ENCODE assay signal across 9 cellular contexts in the genomic region with DNA sequence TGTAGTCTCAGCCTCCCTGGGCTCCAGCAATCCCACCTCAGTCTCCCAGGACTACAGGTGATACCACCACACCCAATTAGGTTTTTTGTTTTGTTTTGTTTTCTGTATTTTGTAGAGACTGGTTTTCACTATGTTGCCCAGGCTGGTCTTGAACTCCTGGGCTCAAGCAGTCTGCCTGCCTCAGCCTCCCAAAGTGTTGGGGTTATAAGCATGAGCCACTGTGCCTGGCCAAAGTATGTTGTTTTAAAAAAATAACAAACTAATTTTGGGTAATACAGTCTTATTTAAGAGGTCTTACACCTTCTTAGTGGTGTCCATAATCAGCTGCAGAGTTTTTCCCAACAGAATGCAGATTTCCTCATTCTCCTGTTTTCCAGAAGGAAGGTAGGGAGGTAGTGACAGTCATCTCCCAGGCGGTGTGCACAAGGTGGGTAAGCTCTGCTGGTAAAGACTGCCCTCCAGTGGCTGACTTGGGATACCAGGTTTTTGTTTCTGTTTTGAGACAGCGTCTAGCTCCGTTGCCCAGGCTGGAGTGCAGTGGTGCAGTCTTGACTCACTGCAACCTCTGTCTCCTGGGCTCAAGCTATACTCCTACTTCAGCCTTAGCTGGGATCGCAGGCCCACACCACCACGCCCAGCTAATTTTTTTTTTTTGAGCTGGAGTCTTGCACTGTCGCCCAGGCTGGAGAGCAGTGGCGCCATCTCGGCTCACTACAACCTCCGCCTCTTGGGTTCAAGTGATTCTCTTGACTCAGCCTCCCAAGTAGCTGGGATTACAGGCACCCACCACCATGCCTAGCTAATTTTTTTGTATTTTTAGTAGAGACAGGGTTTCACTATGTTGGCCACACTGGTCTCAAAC. TPM values are rescaled to one million over a fixed set of nuclear protein-coding genes. Genes with fewer than 3 reads are reported as not detected.
DNase-seq lines count a peak whose midpoint lies in the region; ATAC-seq, FAIRE-seq and TF ChIP-seq lines count a peak whose summit lies in the region.
"Had no signal": no experiment of that assay in that cellular context is flagged by ENCODE, and none has a peak within 500 bp of the region (broad histone marks: within the 10 kb centered on the region; RNA-seq: fewer than 3 reads in every experiment).

No MANE protein-coding gene starts in this region.

- H3K27me3 Mint-ChIP-seq in activated naive CD8-positive, alpha-beta T cell treated with anti-CD3 and anti-CD28 coated beads for 36 hours: no peaks in the 10 kb centered on the region
- H3K27me3 Mint-ChIP-seq: activated naive CD8-positive, alpha-beta T cell had no signal

- H3K4me3 ChIP-seq in cardiac muscle cell (no peak overlapping the region), psoas muscle (no peak overlapping the region), aorta (ENCODE audit: low read length in 2 of 2) (no peak overlapping the region)

- peaks cover 2% of the 10 kb centered on the region for H3K4me1 Mint-ChIP-seq in activated naive CD8-positive, alpha-beta T cell treated with anti-CD3 and anti-CD28 coated beads for 36 hours

- peak; percentile 38 for DNase-seq in D721Med (ENCODE audit: insufficient read length, low spot score)
- peak; percentile 86 for DNase-seq in NAMALWA (ENCODE audit: low spot score)
- peak; percentile 48 for DNase-seq in SKM-1 treated with dmso at 0.1 percent for 144 hours (lab: John Stamatoyannopoulos, UW; ENCODE audit: unreplicated experiment)
- peak; percentile 63 for DNase-seq in activated naive CD8-positive, alpha-beta T cell treated with anti-CD3 and anti-CD28 coated beads for 36 hours
- peak; percentile 77 to 83 for DNase-seq in cardiac muscle cell (ENCODE audit: low read depth in 1 of 2, low spot score in 1 of 2)
- peak; percentile 55 to 74 for DNase-seq in psoas muscle
- peak in 1 of 2 donors; percentile 66 for DNase-seq in aorta

- H3K27ac Mint-ChIP-seq in activated naive CD8-positive, alpha-beta T cell treated with anti-CD3 and anti-CD28 coated beads for 36 hours: no peak overlapping the region

- no peak overlapping the region for H3K4me3 Mint-ChIP-seq in activated naive CD8-positive, alpha-beta T cell treated with anti-CD3 and anti-CD28 coated beads for 36 hours
- H3K4me3 Mint-ChIP-seq: activated naive CD8-positive, alpha-beta T cell had no signal

- no peaks in the 10 kb centered on the region for H3K4me1 ChIP-seq in cardiac muscle cell (ENCODE audit: low read depth)
- peaks cover 4% of the 10 kb centered on the region for H3K4me1 ChIP-seq in psoas muscle
- H3K4me1 ChIP-seq in aorta (ENCODE audit: control insufficient read depth in 1 of 2, insufficient read depth in 2 of 2, low read length in 2 of 2): peaks cover 0 to 1% of the 10 kb centered on the region in 2 donors

- no peaks in the 10 kb centered on the region for H3K27me3 ChIP-seq in cardiac muscle cell
- no peaks in the 10 kb centered on the region for H3K27me3 ChIP-seq in psoas muscle (ENCODE audit: insufficient read depth in 3 of 3, low read length in 2 of 3)
- H3K27me3 ChIP-seq in aorta (ENCODE audit: control insufficient read depth in 1 of 2, insufficient read depth in 2 of 2, low read length in 1 of 2): no peaks in the 10 kb centered on the region

- 60 to 67% (median 64%) methylated on average over 9 of the region's 9 CpGs for WGBS in psoas muscle, 3 donors
- WGBS in aorta, 2 donors: 64 to 66% methylated on average over 9 of the region's 9 CpGs

- H3K9me3 Mint-ChIP-seq in activated naive CD8-positive, alpha-beta T cell treated with anti-CD3 and anti-CD28 coated beads for 36 hours: no peaks in the 10 kb centered on the region

- peaks cover 5% of the 10 kb centered on the region for H3K36me3 ChIP-seq in cardiac muscle cell
- peaks cover 0 to 22% of the 10 kb centered on the region in 2 donors for H3K36me3 ChIP-seq in psoas muscle (ENCODE audit: insufficient read depth in 1 of 2, low read depth in 1 of 2)
- H3K36me3 ChIP-seq in aorta (ENCODE audit: control insufficient read depth in 1 of 2, insufficient read depth in 2 of 2, low read length in 1 of 2): no peaks in the 10 kb centered on the region

- FAIRE-seq in D721Med (lab: Jason Lieb, UNC): no peak

- H3K9me3 ChIP-seq in cardiac muscle cell (ENCODE audit: low read depth) (no peaks in the 10 kb centered on the region), psoas muscle (no peaks in the 10 kb centered on the region), aorta (ENCODE audit: control insufficient read depth, low read length) (no peaks in the 10 kb centered on the region)

- TF ChIP-seq CTCF in D721Med (IDR thresholded peaks at IDR 0.05; ENCODE audit: insufficient read depth, missing control alignments): peak; percentile 92
- TF ChIP-seq CTCF in cardiac muscle cell (IDR thresholded peaks at IDR 0.05; ENCODE audit: low read depth, low read length): peak; percentile 84
- TF ChIP-seq CTCF in psoas muscle (IDR thresholded peaks at IDR 0.05): peak; percentile 81

- H3K27ac ChIP-seq in cardiac muscle cell: no peak overlapping the region
- H3K27ac ChIP-seq in psoas muscle: no peak overlapping the region
- no peak overlapping the region for H3K27ac ChIP-seq in aorta (ENCODE audit: low read depth in 1 of 2, low read length in 2 of 2)

- intact Hi-C loops in psoas muscle (cut with DNase I): loop anchor here (2.0 to 10.0 kb wide), 5 partner anchors 262 to 645 kb away; no protein-coding TSS in a partner anchor
- intact Hi-C loops in aorta (cut with DNase I): loop anchor here (2.0 to 5.0 kb wide), 2 partner anchors 298 to 300 kb away; no protein-coding TSS in a partner anchor

- ATAC-seq in GM21825 (IDR thresholded peaks at IDR 0.05; ENCODE audit: unreplicated experiment) (peak; percentile 90), psoas muscle (peak; percentile 82 to 94 (median 91)), aorta (ENCODE audit: low FRiP score) (peak; percentile 89)

- peaks cover 21% of the 10 kb centered on the region for H3K36me3 Mint-ChIP-seq in activated naive CD8-positive, alpha-beta T cell treated with anti-CD3 and anti-CD28 coated beads for 36 hours

RNA-seq across cellular contexts. Expression of a gene that starts 58.4 kb away (rescaled TPM):
- 1 to 10 TPM; 5.3 to 6.5 TPM for total RNA-seq in activated naive CD8-positive, alpha-beta T cell treated with anti-CD3 and anti-CD28 coated beads for 36 hours
- 7.8 and 8.1 TPM in 2 replicates for total RNA-seq in cardiac muscle cell
- polyA plus RNA-seq in cardiac muscle cell: 10.2 and 10.3 TPM in 2 replicates
- 10 to 100 TPM in 1 of 4 donors, 1 to 10 TPM in 3; 4.6 to 12.3 (median 6.2) TPM for total RNA-seq in psoas muscle
- polyA plus RNA-seq in psoas muscle: 1 to 10 TPM; 2.7 to 5.3 (median 4.5) TPM
- total RNA-seq in aorta: 1 to 10 TPM; 1.7 TPM
- polyA plus RNA-seq in aorta: not detected
